Comparison of ENCODE assay signal across 10 cellular contexts in the genomic region with DNA sequence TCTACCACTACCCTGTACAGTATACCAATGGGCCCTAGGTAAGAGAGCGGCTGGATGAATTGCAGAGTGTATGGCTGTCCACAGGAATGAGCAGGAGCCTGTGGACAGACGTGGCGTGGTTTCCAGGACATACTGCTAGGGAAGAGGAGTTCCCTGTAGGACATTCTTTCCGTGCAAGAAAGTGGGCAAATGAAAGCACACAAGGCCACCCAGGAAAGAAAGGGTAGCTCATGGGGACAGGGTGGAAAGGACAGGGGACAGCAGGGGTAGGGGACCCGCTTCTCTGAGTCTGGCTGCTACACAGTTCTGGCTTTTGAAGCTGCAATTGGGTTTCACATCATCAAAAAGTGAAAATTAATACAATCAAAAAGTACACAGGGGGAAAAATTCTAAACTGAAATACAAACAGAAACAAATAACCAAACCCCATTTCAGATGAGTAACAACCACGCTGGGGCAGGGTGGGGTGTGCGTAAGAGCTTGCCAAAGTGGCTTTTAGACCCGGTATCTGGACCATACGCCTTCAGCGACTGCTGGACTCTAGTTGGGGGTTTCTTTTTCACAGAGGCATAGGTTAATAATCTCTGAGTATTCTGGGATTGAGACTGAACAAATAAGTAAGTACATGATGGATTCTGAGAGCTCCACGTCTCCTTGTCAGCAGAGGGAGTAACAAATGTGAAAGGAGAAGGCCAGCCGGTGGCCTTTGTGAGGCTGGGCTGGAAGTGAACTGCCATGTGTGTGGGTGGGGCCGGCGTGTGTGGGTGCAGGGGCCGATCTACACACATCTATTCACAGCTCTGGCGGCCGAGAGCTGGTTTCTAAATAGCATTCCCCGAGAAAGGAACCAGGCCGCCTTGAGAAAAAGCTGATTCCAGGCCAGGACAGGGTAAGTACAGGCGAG.
DNase-seq lines count a peak whose midpoint lies in the region; ATAC-seq and TF ChIP-seq lines count a peak whose summit lies in the region.
"Had no signal": no experiment of that assay in that cellular context is flagged by ENCODE, and none has a peak within 500 bp of the region (broad histone marks: within the 10 kb centered on the region; RNA-seq: fewer than 3 reads in every experiment).

No MANE protein-coding gene starts in this region.

- H3K9me3 Mint-ChIP-seq in activated naive CD4-positive, alpha-beta T cell treated with anti-CD3 and anti-CD28 coated beads, Interleukin-2, amount 10 ng/mL, durations not matched to agents 7 days and 5 days: peaks cover 3% of the 10 kb centered on the region

- TF ChIP-seq CTCF in astrocyte of the spinal cord (IDR thresholded peaks at IDR 0.05; ENCODE audit: low read depth, low read length): no peak

- 40% methylated on average over 20 of the region's 20 CpGs for WGBS in right cardiac atrium

- H3K9me3 ChIP-seq in right cardiac atrium (ENCODE audit: control insufficient read depth, low read length): no peaks in the 10 kb centered on the region

- DNase-seq in HCEC 1CT (peak; percentile 76), astrocyte of the spinal cord (ENCODE audit: low read depth, low spot score) (peak; percentile 43), right cardiac atrium (peak; percentile 86 to 92 (median 90))
- DNase-seq in effector CD4-positive, alpha-beta T cell: no peak
- DNase-seq in activated naive CD4-positive, alpha-beta T cell treated with anti-CD3 and anti-CD28 coated beads, Interleukin-2, amount 10 ng/mL, durations not matched to agents 7 days and 5 days: no peak
- DNase-seq: activated gamma-delta T cell treated with Interleukin-2 at 50 U/mL for 16 hours had no signal

- H3K4me1 Mint-ChIP-seq in activated naive CD4-positive, alpha-beta T cell treated with anti-CD3 and anti-CD28 coated beads, Interleukin-2, amount 10 ng/mL, durations not matched to agents 7 days and 5 days: peaks cover 54% of the 10 kb centered on the region

- H3K4me3 ChIP-seq in astrocyte of the spinal cord (ENCODE audit: low read depth, low read length): no peak overlapping the region
- no peak overlapping the region for H3K4me3 ChIP-seq in right cardiac atrium (ENCODE audit: low read length)
- H3K4me3 ChIP-seq in skin epidermis: no peak overlapping the region

- H3K27ac ChIP-seq in right cardiac atrium (ENCODE audit: low read length) (peak overlapping the region; percentile 32), skin epidermis (peak overlapping the region in 13 of 21 experiments; percentile 7 to 75 (median 50))

- H3K27ac Mint-ChIP-seq in activated naive CD4-positive, alpha-beta T cell treated with anti-CD3 and anti-CD28 coated beads, Interleukin-2, amount 10 ng/mL, durations not matched to agents 7 days and 5 days: no peak overlapping the region

- intact Hi-C loops in right cardiac atrium (cut with DNase I): loop anchor here in 1 of 4 donors (10.0 kb wide), 1 partner anchor 92 kb away; no protein-coding TSS in a partner anchor

- ATAC-seq in right cardiac atrium (peak; percentile 89 to 90), HG03442 (IDR thresholded peaks at IDR 0.05; ENCODE audit: unreplicated experiment) (no peak), HG02852 (IDR thresholded peaks at IDR 0.05; ENCODE audit: unreplicated experiment) (no peak)
- ATAC-seq: left lobe of liver had no signal

- no peaks in the 10 kb centered on the region for H3K27me3 ChIP-seq in right cardiac atrium (ENCODE audit: control insufficient read depth, insufficient read depth)

- CTCF ChIA-PET in activated naive CD4-positive, alpha-beta T cell treated with anti-CD3 and anti-CD28 coated beads, Interleukin-2, amount 10 ng/mL, durations not matched to agents 7 days and 5 days (lab: Charles Lee): no interaction called here

- in situ Hi-C loops in astrocyte of the spinal cord (cut with HindIII; ENCODE audit: low sequenced_read_pairs): no loop called here

- peaks cover 20% of the 10 kb centered on the region for H3K36me3 Mint-ChIP-seq in activated naive CD4-positive, alpha-beta T cell treated with anti-CD3 and anti-CD28 coated beads, Interleukin-2, amount 10 ng/mL, durations not matched to agents 7 days and 5 days

- no peak overlapping the region for H3K4me3 Mint-ChIP-seq in activated naive CD4-positive, alpha-beta T cell treated with anti-CD3 and anti-CD28 coated beads, Interleukin-2, amount 10 ng/mL, durations not matched to agents 7 days and 5 days

- H3K4me1 ChIP-seq in right cardiac atrium (ENCODE audit: control insufficient read depth, insufficient read depth, low read length): peaks cover 11% of the 10 kb centered on the region

- H3K27me3 Mint-ChIP-seq in activated naive CD4-positive, alpha-beta T cell treated with anti-CD3 and anti-CD28 coated beads, Interleukin-2, amount 10 ng/mL, durations not matched to agents 7 days and 5 days: no peaks in the 10 kb centered on the region

Comparison
In these comparisons a context has a peak if more than half of its experiments do, and no peak if none do; other contexts are left out.
1. DNase-seq: peak in HCEC 1CT (single experiment), astrocyte of the spinal cord (single experiment) and right cardiac atrium (3 of 3); none in effector CD4-positive, alpha-beta T cell (single experiment) and activated naive CD4-positive, alpha-beta T cell treated with anti-CD3 and anti-CD28 coated beads, Interleukin-2, amount 10 ng/mL, durations not matched to agents 7 days and 5 days (single experiment).
2. ATAC-seq: peak in right cardiac atrium (2 of 2); none in HG03442 (single experiment) and HG02852 (single experiment).